ENCODE assay signal across 14 cellular contexts in genomic region chr22:23236440-23237139, GRCh38. TPM values are rescaled to one million over a fixed set of nuclear protein-coding genes. Genes with fewer than 3 reads are reported as not detected.
A peak's percentile ranks its signal among the peaks of the same experiment; 100 is the strongest.
DNase-seq lines count a peak whose midpoint lies in the region; ATAC-seq and TF ChIP-seq lines count a peak whose summit lies in the region.
"Had no signal": no experiment of that assay in that cellular context is flagged by ENCODE, and none has a peak within 500 bp of the region (broad histone marks: within the 10 kb centered on the region; RNA-seq: fewer than 3 reads in every experiment).

No MANE protein-coding gene starts in this region.

- H3K36me3 Mint-ChIP-seq in H9 (ENCODE audit: insufficient read depth in 1 of 3, low read depth in 3 of 3), result peaks cover 29 to 37% (median 33%) of the 10 kb centered on the region in 3 experiments
- H3K36me3 Mint-ChIP-seq in naive thymus-derived CD4-positive, alpha-beta T cell, result peaks cover 0 to 24% (median 13%) of the 10 kb centered on the region in 5 donors

- no peak overlapping the region for H3K4me3 ChIP-seq in BLaER1
- no peak overlapping the region for H3K4me3 ChIP-seq in naive thymus-derived CD4-positive, alpha-beta T cell (ENCODE audit: low read length)
- H3K4me3 ChIP-seq: SK-N-MC, uterus had no signal

- no peak overlapping the region for H3K23ac ChIP-seq in H9 (ENCODE audit: insufficient read length, low read depth, low read length)

- H3K79me2 ChIP-seq in H9 (ENCODE audit: insufficient read depth, low read length), result peaks cover 41% of the 10 kb centered on the region; the same call in 1 of the 2 replicates

- H2BK12ac ChIP-seq in H9 (ENCODE audit: insufficient read length, low read depth, low read length), result no peak overlapping the region

- H3K4me2 ChIP-seq in BLaER1, result peak overlapping the region; percentile 39
- no peak overlapping the region for H3K4me2 ChIP-seq in H9 (ENCODE audit: insufficient read depth, insufficient read length, low read length)

- peaks cover 100% of the 10 kb centered on the region for H4K20me1 ChIP-seq in BLaER1
- no peaks in the 10 kb centered on the region for H4K20me1 ChIP-seq in H9 (ENCODE audit: control insufficient read depth, insufficient read depth, insufficient read length)

- peaks cover 76% of the 10 kb centered on the region for H3K36me3 ChIP-seq in BLaER1
- H3K36me3 ChIP-seq in naive thymus-derived CD4-positive, alpha-beta T cell (ENCODE audit: control insufficient read depth in 2 of 3, insufficient read depth in 3 of 3, low read length in 3 of 3), result peaks cover 0 to 4% (median 0%) of the 10 kb centered on the region in 3 experiments
- H3K36me3 ChIP-seq: uterus had no signal

- H2BK120ac ChIP-seq in H9 (ENCODE audit: low read depth, low read length, poor library complexity, severe bottlenecking), result no peak overlapping the region

- no peak overlapping the region for H3K14ac ChIP-seq in H9 (ENCODE audit: insufficient read depth, low read length)

- no peak for DNase-seq in H9
- peak; percentile 76 for DNase-seq in cerebellum (ENCODE audit: low spot score)
- DNase-seq in naive thymus-derived CD4-positive, alpha-beta T cell, result no peak
- DNase-seq in NCI-H69 (lab: John Stamatoyannopoulos, UW), result no peak
- no peak for DNase-seq in NOMO-1 (lab: John Stamatoyannopoulos, UW; ENCODE audit: unreplicated experiment in 2 of 2)
- no peak for DNase-seq in NCI-H2227 treated with DMSO at 0.1 percent for 48 hours (lab: John Stamatoyannopoulos, UW)
- DNase-seq: AML-193; amniotic stem cell; effector CD8-positive, alpha-beta T cell; islet precursor cell had no signal

- H2BK15ac ChIP-seq in H9 (ENCODE audit: low read depth, low read length), result no peak overlapping the region

- no peak overlapping the region for H2BK20ac ChIP-seq in H9 (ENCODE audit: low read depth, low read length, poor library complexity, severe bottlenecking)

- H4K91ac ChIP-seq in H9 (ENCODE audit: insufficient read length, low read depth, low read length), result no peak overlapping the region

- H3K27ac ChIP-seq in BLaER1, result peak overlapping the region; percentile 45; the same call in 1 of the 2 replicates
- H3K27ac ChIP-seq in H9 (ENCODE audit: insufficient read length, low read depth, low read length), result no peak overlapping the region
- H3K27ac ChIP-seq in naive thymus-derived CD4-positive, alpha-beta T cell (ENCODE audit: low read depth, low read length), result peak overlapping the region; percentile 53
- H3K27ac ChIP-seq: SK-N-MC, uterus had no signal

- intact Hi-C loops in naive thymus-derived CD4-positive, alpha-beta T cell (cut with micrococcal nuclease), result no loop called here

- TF ChIP-seq CTCF in H9 (conservative IDR thresholded peaks at IDR 0.05), result no peak

- no peak overlapping the region for H3T11ph ChIP-seq in H9 (ENCODE audit: low read length)

- peak overlapping the region in 1 of 2 experiments; percentile 8; a peak in 1 of 5 replicates for H3K4me3 Mint-ChIP-seq in H9
- H3K4me3 Mint-ChIP-seq in naive thymus-derived CD4-positive, alpha-beta T cell, result peak overlapping the region in 4 of 10 donors; percentile 19 to 66 (median 38)

- H4K5ac ChIP-seq in H9 (ENCODE audit: insufficient read length, low read depth, low read length), result no peak overlapping the region

- no peak overlapping the region for H3K18ac ChIP-seq in H9 (ENCODE audit: insufficient read length, low read depth, low read length)

- H3K9me3 ChIP-seq in BLaER1 (no peaks in the 10 kb centered on the region), H9 (ENCODE audit: control insufficient read depth, low read depth, low read length) (no peaks in the 10 kb centered on the region)
- H3K9me3 ChIP-seq in naive thymus-derived CD4-positive, alpha-beta T cell (ENCODE audit: control insufficient read depth in 2 of 3, low read length in 3 of 3), result no peaks in the 10 kb centered on the region
- H3K9me3 ChIP-seq: uterus had no signal

- H3K27me3 Mint-ChIP-seq in H9 (ENCODE audit: low read depth), result no peaks in the 10 kb centered on the region
- no peaks in the 10 kb centered on the region for H3K27me3 Mint-ChIP-seq in naive thymus-derived CD4-positive, alpha-beta T cell

- no CpG with 5 or more reads among the region's 14 CpGs for WGBS in H9 (ENCODE audit: extremely low coverage, insufficient read length, low lambda C conversion rate)

- CTCF ChIA-PET in naive thymus-derived CD4-positive, alpha-beta T cell (lab: Charles Lee), result interaction anchor here (0.6 kb wide), 1 partner anchor 13 kb away, joined by 3 read pairs; no protein-coding TSS in a partner anchor

- POLR2A ChIA-PET in naive thymus-derived CD4-positive, alpha-beta T cell (lab: Charles Lee), result interaction anchor here (0.6 to 3.0 kb wide), 2 partner anchors 10 to 35 kb away, joined by 3 to 12 read pairs; no protein-coding TSS in a partner anchor

- H3K23me2 ChIP-seq in H9 (ENCODE audit: insufficient read length, low read depth, low read length, poor library complexity, severe bottlenecking), result no peaks in the 10 kb centered on the region

- H3K9ac ChIP-seq in BLaER1 (no peak overlapping the region), H9 (ENCODE audit: extremely low read depth, insufficient read length, low read length) (no peak overlapping the region)

- no peak overlapping the region for H3K4ac ChIP-seq in H9 (ENCODE audit: low read depth, low read length)

- H2BK5ac ChIP-seq in H9 (ENCODE audit: insufficient read length, low read length), result no peak overlapping the region

- H3K27me3 ChIP-seq in BLaER1, result no peaks in the 10 kb centered on the region
- H3K27me3 ChIP-seq in H9 (ENCODE audit: insufficient read depth, low read length), result no peaks in the 10 kb centered on the region
- H3K27me3 ChIP-seq in naive thymus-derived CD4-positive, alpha-beta T cell (ENCODE audit: control insufficient read depth in 2 of 2, insufficient read depth in 2 of 2, low read length in 2 of 2), result no peaks in the 10 kb centered on the region
- H3K27me3 ChIP-seq: uterus had no signal

- ATAC-seq in naive thymus-derived CD4-positive, alpha-beta T cell, result no peak
- no peak for ATAC-seq in HG02642 (IDR thresholded peaks at IDR 0.05; ENCODE audit: poor library complexity, unreplicated experiment)

- H3K56ac ChIP-seq in H9 (ENCODE audit: insufficient read length, low read depth, low read length), result no peak overlapping the region

- H2AK5ac ChIP-seq in H9 (ENCODE audit: insufficient read length, low read length), result no peak overlapping the region

- no peak overlapping the region for H4K8ac ChIP-seq in H9 (replicated peaks; ENCODE audit: insufficient read length, low read depth, low read length)

- H3K9me3 Mint-ChIP-seq in H9, result peaks cover 0 to 2% of the 10 kb centered on the region in 2 experiments; a peak in 3 of 5 replicates
- peaks cover 0 to 7% (median 0%) of the 10 kb centered on the region in 11 donors for H3K9me3 Mint-ChIP-seq in naive thymus-derived CD4-positive, alpha-beta T cell

- H3K4me1 ChIP-seq in BLaER1, result peaks cover 98% of the 10 kb centered on the region
- peaks cover 15% of the 10 kb centered on the region; the same call in 1 of the 2 replicates for H3K4me1 ChIP-seq in H9 (ENCODE audit: insufficient read depth, low read length)
- peaks cover 21 to 52% of the 10 kb centered on the region in 2 donors for H3K4me1 ChIP-seq in naive thymus-derived CD4-positive, alpha-beta T cell (ENCODE audit: control insufficient read depth in 2 of 2, insufficient read depth in 2 of 2, low read length in 2 of 2)

- no peak overlapping the region for H2AFZ ChIP-seq in H9 (ENCODE audit: low read length)

- H3K79me1 ChIP-seq in H9 (ENCODE audit: insufficient read depth, low read depth, low read length, poor library complexity, severe bottlenecking), result peaks cover 14% of the 10 kb centered on the region

- peaks cover 69 to 71% of the 10 kb centered on the region in 2 experiments for H3K4me1 Mint-ChIP-seq in H9
- peaks cover 46 to 91% (median 79%) of the 10 kb centered on the region in 7 donors for H3K4me1 Mint-ChIP-seq in naive thymus-derived CD4-positive, alpha-beta T cell

- H3K27ac Mint-ChIP-seq in H9, result peak overlapping the region; percentile 82 to 96 (median 94); a peak in 6 of 7 replicates
- H3K27ac Mint-ChIP-seq in naive thymus-derived CD4-positive, alpha-beta T cell, result peak overlapping the region in 8 of 9 donors; percentile 21 to 85 (median 76)

RNA-seq across cellular contexts. Expression of gene BCR, which starts 56.3 kb away (rescaled TPM):
- total RNA-seq in H9 (2021) (77.0 and 81.6 TPM in 2 replicates), cerebellum (57.5 TPM)
- 100 to 1,000 TPM in 1 of 5 experiments, 10 to 100 TPM in 4; 56.2 to 103 (median 94.3) TPM for total RNA-seq in naive thymus-derived CD4-positive, alpha-beta T cell
- polyA plus RNA-seq in naive thymus-derived CD4-positive, alpha-beta T cell, result 10 to 100 TPM in 1 of 2 donors, 1 to 10 TPM in 1; 6.1 to 19.1 TPM
